In genomic region chr13:36819064-36819810, GRCh38 we compare ENCODE assay signal across 7 cellular contexts. TPM values are rescaled to one million over a fixed set of nuclear protein-coding genes. Genes with fewer than 3 reads are reported as not detected.
DNase-seq lines count a peak whose midpoint lies in the region; ATAC-seq and TF ChIP-seq lines count a peak whose summit lies in the region.

RFXAP (plus strand) TSS chr13:36819222; CDS start chr13:36819358, 136 bp downstream.

- DNase-seq in NCI-H146 treated with DMSO at 0.1 percent for 48 hours (lab: John Stamatoyannopoulos, UW; ENCODE audit: unreplicated experiment): peak; percentile 77
- peak; percentile 85 to 93 (median 87) for DNase-seq in T-helper 2 cell
- peak; percentile 45 to 93 (median 83) for DNase-seq in anterior cingulate cortex (lab: John Stamatoyannopoulos, UW)
- DNase-seq in hepatic stellate cell (ENCODE audit: low spot score): peak; percentile 92
- peak; percentile 50 for DNase-seq in renal cortical epithelial cell (ENCODE audit: low read depth)

- peak; percentile 79 for TF ChIP-seq POLR2A in GM15510 (IDR thresholded peaks at IDR 0.05; ENCODE audit: borderline replicate concordance, extremely low read depth, insufficient read length)

- ATAC-seq in HG02840 (IDR thresholded peaks at IDR 0.05; ENCODE audit: low FRiP score, unreplicated experiment): peak; percentile 93

RNA-seq across cellular contexts. Expression of gene RFXAP, which starts in this region (rescaled TPM):
- 2.3 TPM in 1 of 2 replicates, not detected in the other for total RNA-seq in renal cortical epithelial cell

Comparison
In these comparisons a context has a peak if more than half of its experiments do, and no peak if none do; other contexts are left out.
1. Peak in every context shown above with its lines: DNase-seq and ATAC-seq.